In the genomic region with DNA sequence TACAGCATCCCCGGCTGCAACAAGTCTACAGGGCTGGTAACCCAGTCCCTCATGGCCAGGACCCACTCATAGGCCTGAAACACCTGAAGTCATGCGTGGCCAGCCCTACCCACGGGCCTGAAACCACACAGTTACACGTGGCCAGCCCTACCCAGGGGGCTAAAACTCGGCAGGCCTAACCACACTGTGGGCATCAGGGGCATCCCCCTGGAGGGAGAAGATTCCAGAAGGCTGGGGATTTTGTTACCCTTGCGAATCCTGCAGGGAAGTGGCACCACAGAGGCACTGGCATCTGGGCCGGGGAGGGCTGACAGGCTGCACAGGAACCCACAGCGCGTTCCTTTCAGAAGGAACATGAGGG, we compare ENCODE assay signal across 29 cellular contexts. TPM values are rescaled to one million over a fixed set of nuclear protein-coding genes. Genes with fewer than 3 reads are reported as not detected.
"Had no signal": no experiment of that assay in that cellular context is flagged by ENCODE, and none has a peak within 500 bp of the region (broad histone marks: within the 10 kb centered on the region; RNA-seq: fewer than 3 reads in every experiment).

No MANE protein-coding gene starts in this region.

- H3K4me3 ChIP-seq: ascending aorta, cardiac muscle cell, coronary artery, dorsolateral prefrontal cortex, lung, pancreas, prostate gland, smooth muscle cell, thoracic aorta had no signal

- H3K27me3 Mint-ChIP-seq: activated CD4-positive, alpha-beta T cell treated with anti-CD3 and anti-CD28 coated beads for 36 hours; activated CD8-positive, alpha-beta memory T cell treated with anti-CD3 and anti-CD28 coated beads, Interleukin-2, amount 10 ng/mL, durations not matched to agents 7 days and 5 days; activated naive CD4-positive, alpha-beta T cell treated with anti-CD3 and anti-CD28 coated beads, Interleukin-2, amount 10 ng/mL, durations not matched to agents 7 days and 5 days; activated naive CD8-positive, alpha-beta T cell treated with anti-CD3 and anti-CD28 coated beads, Interleukin-2, amount 10 ng/mL, durations not matched to agents 7 days and 5 days; brain; naive B cell had no signal

- DNase-seq: activated CD4-positive, alpha-beta T cell treated with anti-CD3 and anti-CD28 coated beads for 36 hours; activated CD4-positive, CD25-positive, alpha-beta regulatory T cell; activated CD8-positive, alpha-beta memory T cell treated with anti-CD3 and anti-CD28 coated beads, Interleukin-2, amount 10 ng/mL, durations not matched to agents 7 days and 5 days; activated CD8-positive, alpha-beta T cell treated with anti-CD3 and anti-CD28 coated beads, Interleukin-2, amount 10 ng/mL, durations not matched to agents 7 days and 5 days; activated effector memory CD4-positive, alpha-beta T cell treated with Interleukin-2 at 50 U/mL for 16 hours; activated naive CD4-positive, alpha-beta T cell treated with anti-CD3 and anti-CD28 coated beads, Interleukin-2, amount 10 ng/mL, durations not matched to agents 7 days and 5 days; activated naive CD8-positive, alpha-beta T cell treated with anti-CD3 and anti-CD28 coated beads, Interleukin-2, amount 10 ng/mL, durations not matched to agents 7 days and 5 days; dorsolateral prefrontal cortex; effector memory CD4-positive, alpha-beta T cell; hippocampal formation; kidney; naive B cell; nephron progenitor cell; retina; stimulated activated CD4-positive, alpha-beta T cell treated with anti-CD3 and anti-CD28 coated beads, Interleukin-2, amount 100 ng/mL, for 24 hours; stimulated activated naive CD4-positive, alpha-beta T cell; trophoblast cell had no signal

- ATAC-seq: activated CD4-positive, alpha-beta T cell treated with anti-CD3 and anti-CD28 coated beads for 36 hours; activated CD8-positive, alpha-beta memory T cell treated with anti-CD3 and anti-CD28 coated beads, Interleukin-2, amount 10 ng/mL, durations not matched to agents 7 days and 5 days; activated CD8-positive, alpha-beta T cell treated with anti-CD3 and anti-CD28 coated beads, Interleukin-2, amount 10 ng/mL, durations not matched to agents 7 days and 5 days; left lobe of liver; pancreas had no signal

- H3K4me1 ChIP-seq: pancreas, prostate gland had no signal

- H3K27me3 ChIP-seq: ascending aorta, cardiac muscle cell, dorsolateral prefrontal cortex, pancreas had no signal

- H3K9me3 ChIP-seq: ascending aorta, pancreas, prostate gland, thoracic aorta had no signal

- H3K9me3 Mint-ChIP-seq: activated naive CD4-positive, alpha-beta T cell treated with anti-CD3 and anti-CD28 coated beads, Interleukin-2, amount 10 ng/mL, durations not matched to agents 7 days and 5 days; activated naive CD8-positive, alpha-beta T cell treated with anti-CD3 and anti-CD28 coated beads, Interleukin-2, amount 10 ng/mL, durations not matched to agents 7 days and 5 days; brain; naive B cell; nephron progenitor cell had no signal

- H3K4me3 Mint-ChIP-seq: activated CD4-positive, alpha-beta T cell treated with anti-CD3 and anti-CD28 coated beads for 36 hours; activated CD8-positive, alpha-beta memory T cell treated with anti-CD3 and anti-CD28 coated beads, Interleukin-2, amount 10 ng/mL, durations not matched to agents 7 days and 5 days; activated CD8-positive, alpha-beta T cell treated with anti-CD3 and anti-CD28 coated beads, Interleukin-2, amount 10 ng/mL, durations not matched to agents 7 days and 5 days; activated naive CD4-positive, alpha-beta T cell treated with anti-CD3 and anti-CD28 coated beads, Interleukin-2, amount 10 ng/mL, durations not matched to agents 7 days and 5 days; activated naive CD8-positive, alpha-beta T cell treated with anti-CD3 and anti-CD28 coated beads, Interleukin-2, amount 10 ng/mL, durations not matched to agents 7 days and 5 days; brain; nephron progenitor cell had no signal

- H3K36me3 Mint-ChIP-seq: activated naive CD8-positive, alpha-beta T cell treated with anti-CD3 and anti-CD28 coated beads, Interleukin-2, amount 10 ng/mL, durations not matched to agents 7 days and 5 days had no signal

- FAIRE-seq: frontal cortex, kidney, pancreas had no signal

- H3K4me1 Mint-ChIP-seq: activated CD4-positive, alpha-beta T cell treated with anti-CD3 and anti-CD28 coated beads for 36 hours had no signal

- H3K27ac Mint-ChIP-seq: activated CD8-positive, alpha-beta memory T cell treated with anti-CD3 and anti-CD28 coated beads, Interleukin-2, amount 10 ng/mL, durations not matched to agents 7 days and 5 days; activated CD8-positive, alpha-beta T cell treated with anti-CD3 and anti-CD28 coated beads, Interleukin-2, amount 10 ng/mL, durations not matched to agents 7 days and 5 days; activated naive CD4-positive, alpha-beta T cell treated with anti-CD3 and anti-CD28 coated beads, Interleukin-2, amount 10 ng/mL, durations not matched to agents 7 days and 5 days; activated naive CD8-positive, alpha-beta T cell treated with anti-CD3 and anti-CD28 coated beads, Interleukin-2, amount 10 ng/mL, durations not matched to agents 7 days and 5 days had no signal

- H3K27ac ChIP-seq: ascending aorta, cardiac muscle cell, coronary artery, pancreas, prostate gland, thoracic aorta had no signal

- H3K36me3 ChIP-seq: cardiac muscle cell, pancreas, prostate gland had no signal

RNA-seq across cellular contexts. Expression of a gene that starts 48.4 kb away (rescaled TPM):
- total RNA-seq: cardiac muscle cell, epithelial cell of proximal tubule had no signal
